In genomic region chr12:30740274-30740673, GRCh38 we compare ENCODE assay signal across 6 cellular contexts.
"Had no signal": no experiment of that assay in that cellular context is flagged by ENCODE, and none has a peak within 500 bp of the region (broad histone marks: within the 10 kb centered on the region; RNA-seq: fewer than 3 reads in every experiment).

No MANE protein-coding gene starts in this region.

- H3K27ac ChIP-seq: HL-60 had no signal

- ATAC-seq: HepG2, K562 had no signal

- DNase-seq: IMR-90, KBM-7 had no signal

- H3K4me3 ChIP-seq: K562 had no signal

- FAIRE-seq: HepG2, HTR-8/SVneo had no signal
